ENCODE assay signal across 22 cellular contexts in the genomic region with DNA sequence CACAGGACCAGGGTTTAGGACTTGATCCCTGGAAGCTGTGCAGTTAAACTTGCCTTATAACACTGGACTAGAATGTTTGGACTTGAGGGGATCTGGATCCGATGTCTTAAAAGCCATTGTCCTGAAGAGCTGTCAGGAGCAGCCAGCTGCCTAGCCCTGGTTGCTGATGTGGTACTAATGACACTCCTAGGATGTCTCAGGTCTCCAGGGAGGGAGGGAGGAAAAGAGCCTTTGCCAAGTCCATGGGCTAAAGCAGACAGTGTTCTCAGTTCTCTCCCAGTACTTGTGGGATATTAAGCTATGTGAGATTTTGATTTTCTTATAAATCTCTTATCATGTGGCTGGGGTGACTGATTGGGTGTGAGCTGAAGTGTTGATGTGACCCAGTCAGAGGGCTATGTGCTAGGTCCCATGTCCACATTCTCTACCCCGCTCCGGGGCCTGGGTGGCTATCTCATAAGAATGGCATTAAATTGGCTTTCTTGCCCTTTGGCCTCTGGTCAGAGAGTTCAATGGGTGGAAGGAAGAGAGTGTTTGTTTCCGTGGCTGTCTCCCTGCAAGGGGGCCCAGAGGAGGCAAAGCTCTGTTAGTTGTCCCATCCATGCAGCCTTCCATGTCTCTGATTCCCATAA.
"Had no signal": no experiment of that assay in that cellular context is flagged by ENCODE, and none has a peak within 500 bp of the region (broad histone marks: within the 10 kb centered on the region; RNA-seq: fewer than 3 reads in every experiment).

No MANE protein-coding gene starts in this region.

- H3K4me2 ChIP-seq: smooth muscle cell had no signal

- H3K27me3 Mint-ChIP-seq: activated CD4-positive, alpha-beta T cell treated with anti-CD3 and anti-CD28 coated beads, Interleukin-2, amount 10 ng/mL, durations not matched to agents 7 days and 5 days; central memory CD8-positive, alpha-beta T cell had no signal

- H3K4me1 Mint-ChIP-seq: activated CD4-positive, alpha-beta T cell treated with anti-CD3 and anti-CD28 coated beads, Interleukin-2, amount 10 ng/mL, durations not matched to agents 7 days and 5 days; central memory CD8-positive, alpha-beta T cell; naive thymus-derived CD4-positive, alpha-beta T cell had no signal

- H3K27ac Mint-ChIP-seq: activated CD4-positive, alpha-beta T cell treated with anti-CD3 and anti-CD28 coated beads, Interleukin-2, amount 10 ng/mL, durations not matched to agents 7 days and 5 days; activated naive CD8-positive, alpha-beta T cell; naive thymus-derived CD4-positive, alpha-beta T cell; T-helper 2 cell treated with Interferon-gamma antibody and Interleukin-4, amounts not matched to agents 5 μg/mL and 100 μg/mL, for 36 hours had no signal

- FAIRE-seq: endothelial cell of umbilical vein had no signal

- H3K9me3 ChIP-seq: body of pancreas, esophagus squamous epithelium, neutrophil had no signal

- DNase-seq: activated CD4-positive, alpha-beta T cell treated with anti-CD3 and anti-CD28 coated beads, Interleukin-2, amount 10 ng/mL, durations not matched to agents 7 days and 5 days; activated CD8-positive, alpha-beta memory T cell treated with anti-CD3 and anti-CD28 coated beads for 24 hours; activated gamma-delta T cell treated with Interleukin-2 at 50 U/mL for 16 hours; amniotic stem cell; body of pancreas; cortex of kidney; effector CD4-positive, alpha-beta T cell; esophagus squamous epithelium; glutamatergic neuron; kidney glomerular epithelial cell; mammary epithelial cell; naive thymus-derived CD4-positive, alpha-beta T cell; stimulated activated CD4-positive, alpha-beta T cell treated with anti-CD3 and anti-CD28 coated beads, Interleukin-4, amount 100 ng/mL, for 4 hours; stimulated activated CD8-positive, alpha-beta memory T cell treated with anti-CD3 and anti-CD28 coated beads, Interleukin-4, amount 100 ng/mL, for 48 hours; stimulated activated naive CD4-positive, alpha-beta T cell treated with Interleukin-2 at 50 U/mL for 16 hours; trophoblast cell had no signal

- H3K27ac ChIP-seq: body of pancreas, esophagus squamous epithelium, neutrophil had no signal

- ATAC-seq: body of pancreas; naive thymus-derived CD4-positive, alpha-beta T cell had no signal

- H3K4me3 ChIP-seq: body of pancreas, esophagus squamous epithelium, smooth muscle cell had no signal

- H3K36me3 ChIP-seq: esophagus squamous epithelium, neutrophil had no signal

- H3K4me1 ChIP-seq: body of pancreas, esophagus squamous epithelium had no signal

- H3K36me3 Mint-ChIP-seq: activated naive CD8-positive, alpha-beta T cell had no signal

- H3K9me3 Mint-ChIP-seq: activated CD4-positive, alpha-beta T cell treated with anti-CD3 and anti-CD28 coated beads, Interleukin-2, amount 10 ng/mL, durations not matched to agents 7 days and 5 days; T-helper 2 cell treated with Interferon-gamma antibody and Interleukin-4, amounts not matched to agents 5 μg/mL and 100 μg/mL, for 36 hours had no signal

- H3K27me3 ChIP-seq: body of pancreas, esophagus squamous epithelium, neutrophil had no signal

- H3K4me3 Mint-ChIP-seq: activated CD4-positive, alpha-beta T cell treated with anti-CD3 and anti-CD28 coated beads, Interleukin-2, amount 10 ng/mL, durations not matched to agents 7 days and 5 days; activated naive CD8-positive, alpha-beta T cell; central memory CD8-positive, alpha-beta T cell; naive thymus-derived CD4-positive, alpha-beta T cell; T-helper 2 cell treated with Interferon-gamma antibody and Interleukin-4, amounts not matched to agents 5 μg/mL and 100 μg/mL, for 36 hours had no signal
